In genomic region chr2:121217627-121218026, GRCh38 we compare ENCODE assay signal across 34 cellular contexts.
"Had no signal": no experiment of that assay in that cellular context is flagged by ENCODE, and none has a peak within 500 bp of the region (broad histone marks: within the 10 kb centered on the region; RNA-seq: fewer than 3 reads in every experiment).

No MANE protein-coding gene starts in this region.

- H3K27ac Mint-ChIP-seq: activated B cell treated with CpG ODN at 0.5 μM for 24 hours; activated CD4-positive, alpha-beta memory T cell treated with anti-CD3 and anti-CD28 coated beads for 36 hours; activated CD4-positive, alpha-beta T cell treated with anti-CD3 and anti-CD28 coated beads, Interleukin-2, amount 10 ng/mL, durations not matched to agents 24 days and 14 days; activated CD8-positive, alpha-beta T cell treated with anti-CD3 and anti-CD28 coated beads for 36 hours; activated naive CD4-positive, alpha-beta T cell treated with anti-CD3 and anti-CD28 coated beads for 36 hours; activated naive CD4-positive, alpha-beta T cell treated with anti-CD3 and anti-CD28 coated beads, Interleukin-2, amount 50 U/mL, for 72 hours; activated naive CD8-positive, alpha-beta T cell treated with anti-CD3 and anti-CD28 coated beads for 36 hours; activated T-cell treated with anti-CD3 and anti-CD28 coated beads, Interleukin-2, amount 50 U/mL, for 72 hours; activated T-helper 1 cell treated with anti-CD3 and anti-CD28 coated beads, Interleukin-12 subunit alpha, Interleukin-12 subunit beta, Interleukin-2, Interleukin-4 antibody, amounts not matched to agents 30 ng/mL and 10 ng/mL and 1 ng/mL, durations not matched to agents 14 hours and 24 hours and 36 hours; activated T-helper 17 cell treated with anti-CD3 and anti-CD28 coated beads, Interleukin-2, amount 50 U/mL, for 72 hours; brain; T-cell; T-helper 2 cell treated with Interferon-gamma antibody and Interleukin-4, amounts not matched to agents 5 μg/mL and 100 μg/mL, for 36 hours had no signal

- H3K36me3 ChIP-seq: adrenal gland, cardiac muscle cell had no signal

- H3K27me3 Mint-ChIP-seq: activated CD8-positive, alpha-beta T cell treated with anti-CD3 and anti-CD28 coated beads for 36 hours; activated naive CD8-positive, alpha-beta T cell treated with anti-CD3 and anti-CD28 coated beads for 36 hours; T-cell had no signal

- H3K36me3 Mint-ChIP-seq: activated CD4-positive, alpha-beta memory T cell treated with anti-CD3 and anti-CD28 coated beads for 36 hours; activated naive CD4-positive, alpha-beta T cell treated with anti-CD3 and anti-CD28 coated beads, Interleukin-2, amount 50 U/mL, for 72 hours; activated naive CD8-positive, alpha-beta T cell treated with anti-CD3 and anti-CD28 coated beads for 36 hours; brain; T-cell had no signal

- H3K4me1 Mint-ChIP-seq: activated B cell treated with CpG ODN at 0.5 μM for 24 hours; activated naive CD8-positive, alpha-beta T cell treated with anti-CD3 and anti-CD28 coated beads for 36 hours; activated T-helper 17 cell treated with anti-CD3 and anti-CD28 coated beads, Interleukin-2, amount 50 U/mL, for 72 hours; brain; central memory CD8-positive, alpha-beta T cell; T-cell had no signal

- DNase-seq: activated B cell treated with CpG ODN at 0.5 μM for 24 hours; activated CD4-positive, alpha-beta memory T cell treated with anti-CD3 and anti-CD28 coated beads for 36 hours; activated CD4-positive, alpha-beta T cell treated with anti-CD3 and anti-CD28 coated beads for 4 hours; activated CD4-positive, alpha-beta T cell treated with anti-CD3 and anti-CD28 coated beads, Interleukin-2, amount 10 ng/mL, durations not matched to agents 24 days and 14 days; activated CD4-positive, alpha-beta T cell treated with anti-CD3 and anti-CD28 coated beads, Interleukin-2, amount 50 U/mL, for 1 hour; activated CD4-positive, alpha-beta T cell treated with anti-CD3 and anti-CD28 coated beads, Interleukin-2, amount 50 U/mL, for 4 hours; activated CD4-positive, CD25-positive, alpha-beta regulatory T cell treated with anti-CD3 and anti-CD28 coated beads, Interleukin-2, amount 50 U/mL, for 72 hours; activated CD8-positive, alpha-beta memory T cell treated with anti-CD3 and anti-CD28 coated beads, Interleukin-2, amount 50 U/mL, for 4 hours; activated CD8-positive, alpha-beta T cell treated with anti-CD3 and anti-CD28 coated beads for 36 hours; activated effector memory CD4-positive, alpha-beta T cell treated with anti-CD3 and anti-CD28 coated beads, Interleukin-2, amount 50 U/mL, for 16 hours; activated gamma-delta T cell treated with Interleukin-2 at 50 U/mL for 16 hours; activated naive CD4-positive, alpha-beta T cell; activated naive CD4-positive, alpha-beta T cell treated with anti-CD3 and anti-CD28 coated beads for 36 hours; activated naive CD4-positive, alpha-beta T cell treated with anti-CD3 and anti-CD28 coated beads, Interleukin-2, amount 50 U/mL, for 16 hours; activated naive CD8-positive, alpha-beta T cell treated with anti-CD3 and anti-CD28 coated beads for 36 hours; activated T-cell treated with anti-CD3 and anti-CD28 coated beads for 4 hours; activated T-cell treated with anti-CD3 and anti-CD28 coated beads, Interleukin-2, amount 50 U/mL, for 1 hour; activated T-cell treated with anti-CD3 and anti-CD28 coated beads, Interleukin-2, amount 50 U/mL, for 4 hours; activated T-cell treated with anti-CD3 and anti-CD28 coated beads, Interleukin-2, amount 50 U/mL, for 72 hours; adrenal gland; amniotic stem cell; caudate nucleus; cerebellar nuclear complex; T-cell; T-helper 2 cell; T-helper 9 cell had no signal

- H3K4me3 Mint-ChIP-seq: activated B cell treated with CpG ODN at 0.5 μM for 24 hours; activated CD4-positive, alpha-beta memory T cell treated with anti-CD3 and anti-CD28 coated beads for 36 hours; activated CD4-positive, alpha-beta T cell treated with anti-CD3 and anti-CD28 coated beads, Interleukin-2, amount 10 ng/mL, durations not matched to agents 24 days and 14 days; activated CD8-positive, alpha-beta T cell treated with anti-CD3 and anti-CD28 coated beads for 36 hours; activated naive CD4-positive, alpha-beta T cell treated with anti-CD3 and anti-CD28 coated beads for 36 hours; activated naive CD8-positive, alpha-beta T cell treated with anti-CD3 and anti-CD28 coated beads for 36 hours; activated T-cell treated with anti-CD3 and anti-CD28 coated beads, Interleukin-2, amount 50 U/mL, for 4 hours; activated T-cell treated with anti-CD3 and anti-CD28 coated beads, Interleukin-2, amount 50 U/mL, for 72 hours; activated T-helper 1 cell treated with anti-CD3 and anti-CD28 coated beads, Interleukin-12 subunit alpha, Interleukin-12 subunit beta, Interleukin-2, Interleukin-4 antibody, amounts not matched to agents 30 ng/mL and 10 ng/mL and 1 ng/mL, durations not matched to agents 14 hours and 24 hours and 36 hours; activated T-helper 17 cell treated with anti-CD3 and anti-CD28 coated beads, Interleukin-2, amount 50 U/mL, for 72 hours; brain; central memory CD8-positive, alpha-beta T cell; T-cell; T-helper 2 cell treated with Interferon-gamma antibody and Interleukin-4, amounts not matched to agents 5 μg/mL and 100 μg/mL, for 36 hours had no signal

- H3K4me3 ChIP-seq: adrenal gland, cardiac muscle cell had no signal

- H3K27ac ChIP-seq: adrenal gland, cardiac muscle cell, VCaP had no signal

- H3K27me3 ChIP-seq: adrenal gland, cardiac muscle cell had no signal

- H3K9me3 ChIP-seq: adrenal gland had no signal

- ATAC-seq: activated CD8-positive, alpha-beta T cell treated with anti-CD3 and anti-CD28 coated beads for 36 hours; activated naive CD4-positive, alpha-beta T cell treated with anti-CD3 and anti-CD28 coated beads, Interleukin-2, amount 50 U/mL, for 72 hours; activated T-cell treated with anti-CD3 and anti-CD28 coated beads, Interleukin-2, amount 50 U/mL, for 4 hours; activated T-cell treated with anti-CD3 and anti-CD28 coated beads, Interleukin-2, amount 50 U/mL, for 72 hours; activated T-helper 17 cell treated with anti-CD3 and anti-CD28 coated beads, Interleukin-2, amount 50 U/mL, for 72 hours; T-cell had no signal

- H3K9me3 Mint-ChIP-seq: activated B cell treated with CpG ODN at 0.5 μM for 24 hours; activated CD4-positive, alpha-beta memory T cell treated with anti-CD3 and anti-CD28 coated beads for 36 hours; activated CD4-positive, alpha-beta T cell treated with anti-CD3 and anti-CD28 coated beads, Interleukin-2, amount 10 ng/mL, durations not matched to agents 24 days and 14 days; activated CD8-positive, alpha-beta T cell treated with anti-CD3 and anti-CD28 coated beads for 36 hours; activated naive CD4-positive, alpha-beta T cell treated with anti-CD3 and anti-CD28 coated beads for 36 hours; activated naive CD4-positive, alpha-beta T cell treated with anti-CD3 and anti-CD28 coated beads, Interleukin-2, amount 50 U/mL, for 72 hours; activated naive CD8-positive, alpha-beta T cell treated with anti-CD3 and anti-CD28 coated beads for 36 hours; activated T-cell treated with anti-CD3 and anti-CD28 coated beads, Interleukin-2, amount 50 U/mL, for 4 hours; activated T-cell treated with anti-CD3 and anti-CD28 coated beads, Interleukin-2, amount 50 U/mL, for 72 hours; activated T-helper 1 cell treated with anti-CD3 and anti-CD28 coated beads, Interleukin-12 subunit alpha, Interleukin-12 subunit beta, Interleukin-2, Interleukin-4 antibody, amounts not matched to agents 30 ng/mL and 10 ng/mL and 1 ng/mL, durations not matched to agents 14 hours and 24 hours and 36 hours; activated T-helper 17 cell treated with anti-CD3 and anti-CD28 coated beads, Interleukin-2, amount 50 U/mL, for 72 hours; central memory CD8-positive, alpha-beta T cell; T-cell; T-helper 2 cell treated with Interferon-gamma antibody and Interleukin-4, amounts not matched to agents 5 μg/mL and 100 μg/mL, for 36 hours had no signal

- H3K4me1 ChIP-seq: adrenal gland had no signal
